1 cellular context compared by ENCODE assay signal in the genomic region with DNA sequence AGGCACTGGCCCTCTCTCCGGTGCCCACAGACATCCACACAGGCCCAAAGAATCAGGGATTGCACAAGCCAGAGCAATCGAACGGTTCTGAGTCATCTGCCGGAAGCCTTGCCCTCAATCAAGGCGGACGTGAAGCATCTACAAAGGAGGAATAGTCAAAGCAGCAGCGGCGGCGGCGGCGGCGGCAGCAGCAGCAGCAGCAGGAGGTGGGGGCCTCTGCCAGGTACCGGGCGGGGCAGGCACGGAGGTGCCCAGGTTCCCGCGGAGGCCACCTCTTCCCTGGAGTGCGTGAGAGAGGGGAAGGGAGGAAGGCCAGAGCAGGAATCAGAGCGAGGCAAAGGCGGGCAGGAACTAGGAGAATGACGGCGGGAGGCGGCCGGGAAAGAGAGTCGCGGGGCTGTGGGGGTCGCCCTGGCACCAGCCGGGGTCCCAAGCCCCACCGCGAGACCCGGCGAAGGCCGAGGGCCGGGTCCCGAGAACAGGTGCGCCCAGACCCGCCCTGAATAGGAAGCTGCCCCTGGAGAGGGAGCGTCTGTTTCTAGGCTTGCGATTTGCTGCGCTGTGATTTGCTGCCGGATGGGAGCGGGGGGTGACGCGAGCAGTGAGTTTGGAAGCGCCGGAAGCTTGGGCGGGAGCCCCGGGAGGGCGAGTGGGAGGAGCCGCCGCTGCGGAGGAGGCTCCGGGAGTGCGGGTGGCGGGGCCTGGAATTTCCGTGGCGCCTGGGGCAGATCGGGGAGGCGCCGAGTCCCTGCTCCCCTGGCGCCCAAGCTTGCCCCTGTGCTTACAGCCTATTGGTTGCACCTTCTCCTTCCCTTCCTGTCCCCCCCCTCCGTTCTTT.
TF ChIP-seq lines count a peak whose summit lies in the region.

A gene with protein sequence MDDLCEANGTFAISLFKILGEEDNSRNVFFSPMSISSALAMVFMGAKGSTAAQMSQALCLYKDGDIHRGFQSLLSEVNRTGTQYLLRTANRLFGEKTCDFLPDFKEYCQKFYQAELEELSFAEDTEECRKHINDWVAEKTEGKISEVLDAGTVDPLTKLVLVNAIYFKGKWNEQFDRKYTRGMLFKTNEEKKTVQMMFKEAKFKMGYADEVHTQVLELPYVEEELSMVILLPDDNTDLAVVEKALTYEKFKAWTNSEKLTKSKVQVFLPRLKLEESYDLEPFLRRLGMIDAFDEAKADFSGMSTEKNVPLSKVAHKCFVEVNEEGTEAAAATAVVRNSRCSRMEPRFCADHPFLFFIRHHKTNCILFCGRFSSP (plus strand): TSS at position 117 of the 838 bp plus-strand sequence. CDS start 8,228 bp downstream, outside the sequence.

TF ChIP-seq in HepG2, 621 proteins besides CTCF, POLR2A, EP300 and RAD21 (continued from another document and continues in another):
- TF ChIP-seq, protein P1, sequence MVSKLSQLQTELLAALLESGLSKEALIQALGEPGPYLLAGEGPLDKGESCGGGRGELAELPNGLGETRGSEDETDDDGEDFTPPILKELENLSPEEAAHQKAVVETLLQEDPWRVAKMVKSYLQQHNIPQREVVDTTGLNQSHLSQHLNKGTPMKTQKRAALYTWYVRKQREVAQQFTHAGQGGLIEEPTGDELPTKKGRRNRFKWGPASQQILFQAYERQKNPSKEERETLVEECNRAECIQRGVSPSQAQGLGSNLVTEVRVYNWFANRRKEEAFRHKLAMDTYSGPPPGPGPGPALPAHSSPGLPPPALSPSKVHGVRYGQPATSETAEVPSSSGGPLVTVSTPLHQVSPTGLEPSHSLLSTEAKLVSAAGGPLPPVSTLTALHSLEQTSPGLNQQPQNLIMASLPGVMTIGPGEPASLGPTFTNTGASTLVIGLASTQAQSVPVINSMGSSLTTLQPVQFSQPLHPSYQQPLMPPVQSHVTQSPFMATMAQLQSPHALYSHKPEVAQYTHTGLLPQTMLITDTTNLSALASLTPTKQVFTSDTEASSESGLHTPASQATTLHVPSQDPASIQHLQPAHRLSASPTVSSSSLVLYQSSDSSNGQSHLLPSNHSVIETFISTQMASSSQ (IDR thresholded peaks at IDR 0.05; ENCODE audit: low read depth), result no peak
- TF ChIP-seq, protein P1 (CRISPR knock-in tag; IDR thresholded peaks at IDR 0.05; ENCODE audit: borderline replicate concordance), result no peak; the same call in 1 of the 2 replicates
- TF ChIP-seq THYN1 (CRISPR knock-in tag; IDR thresholded peaks at IDR 0.05; ENCODE audit: borderline replicate concordance, low read depth) (no peak), ZNF747 (CRISPR knock-in tag; IDR thresholded peaks at IDR 0.05; ENCODE audit: borderline replicate concordance) (no peak), ZNF12 (CRISPR knock-in tag; IDR thresholded peaks at IDR 0.05) (no peak), BCL6 (CRISPR knock-in tag; IDR thresholded peaks at IDR 0.05) (0 out of 2 replicates have a peak, but pooled peaks have one; percentile 9), NKX3-1 (CRISPR knock-in tag; IDR thresholded peaks at IDR 0.05) (no peak), ZNF619 (CRISPR knock-in tag; IDR thresholded peaks at IDR 0.05) (no peak), NPAS2 (CRISPR knock-in tag; IDR thresholded peaks at IDR 0.05; ENCODE audit: borderline replicate concordance) (no peak), ZNF777 (CRISPR knock-in tag; IDR thresholded peaks at IDR 0.05) (no peak; the same call in 1 of the 2 replicates), YEATS4 (CRISPR knock-in tag; IDR thresholded peaks at IDR 0.05; ENCODE audit: borderline replicate concordance) (peak; percentile 51; the same call in 1 of the 2 replicates), RNF2 (conservative IDR thresholded peaks at IDR 0.05; ENCODE audit: low read depth) (no peak), KLF15 (CRISPR knock-in tag; IDR thresholded peaks at IDR 0.05; ENCODE audit: borderline replicate concordance) (no peak), EEA1 (CRISPR knock-in tag; IDR thresholded peaks at IDR 0.05; ENCODE audit: borderline replicate concordance) (peak; percentile 23; the same call in 1 of the 2 replicates), NFYB (CRISPR knock-in tag; IDR thresholded peaks at IDR 0.05) (peak; percentile 73), ZNF343 (CRISPR knock-in tag; IDR thresholded peaks at IDR 0.05) (0 out of 2 replicates have a peak, but pooled peaks have one; percentile 60), RBFOX2 (IDR thresholded peaks at IDR 0.05; ENCODE audit: low read depth, low read length) (peak; percentile 89), FOXK2 (IDR thresholded peaks at IDR 0.05) (no peak), SMARCE1 (IDR thresholded peaks at IDR 0.05; ENCODE audit: borderline replicate concordance) (no peak), ZNF569 (CRISPR knock-in tag; IDR thresholded peaks at IDR 0.05; ENCODE audit: borderline replicate concordance) (no peak), ZBTB20 (CRISPR knock-in tag; IDR thresholded peaks at IDR 0.05; ENCODE audit: borderline replicate concordance, low read depth) (no peak), STAT5B (CRISPR knock-in tag; IDR thresholded peaks at IDR 0.05) (no peak), ZSCAN25 (CRISPR knock-in tag; IDR thresholded peaks at IDR 0.05) (no peak)
- TF ChIP-seq, protein P2, sequence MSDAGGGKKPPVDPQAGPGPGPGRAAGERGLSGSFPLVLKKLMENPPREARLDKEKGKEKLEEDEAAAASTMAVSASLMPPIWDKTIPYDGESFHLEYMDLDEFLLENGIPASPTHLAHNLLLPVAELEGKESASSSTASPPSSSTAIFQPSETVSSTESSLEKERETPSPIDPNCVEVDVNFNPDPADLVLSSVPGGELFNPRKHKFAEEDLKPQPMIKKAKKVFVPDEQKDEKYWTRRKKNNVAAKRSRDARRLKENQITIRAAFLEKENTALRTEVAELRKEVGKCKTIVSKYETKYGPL (CRISPR knock-in tag; IDR thresholded peaks at IDR 0.05), result no peak
- TF ChIP-seq, protein P3, sequence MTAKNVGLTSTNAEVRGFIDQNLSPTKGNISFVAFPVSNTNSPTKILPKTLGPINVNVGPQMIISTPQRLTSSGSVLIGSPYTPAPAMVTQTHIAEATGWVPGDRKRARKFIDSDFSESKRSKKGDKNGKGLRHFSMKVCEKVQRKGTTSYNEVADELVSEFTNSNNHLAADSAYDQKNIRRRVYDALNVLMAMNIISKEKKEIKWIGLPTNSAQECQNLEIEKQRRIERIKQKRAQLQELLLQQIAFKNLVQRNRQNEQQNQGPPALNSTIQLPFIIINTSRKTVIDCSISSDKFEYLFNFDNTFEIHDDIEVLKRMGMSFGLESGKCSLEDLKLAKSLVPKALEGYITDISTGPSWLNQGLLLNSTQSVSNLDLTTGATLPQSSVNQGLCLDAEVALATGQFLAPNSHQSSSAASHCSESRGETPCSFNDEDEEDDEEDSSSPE (CRISPR knock-in tag; IDR thresholded peaks at IDR 0.05), result peak; percentile 25; the same call in 1 of the 2 replicates
- TF ChIP-seq, protein P4, sequence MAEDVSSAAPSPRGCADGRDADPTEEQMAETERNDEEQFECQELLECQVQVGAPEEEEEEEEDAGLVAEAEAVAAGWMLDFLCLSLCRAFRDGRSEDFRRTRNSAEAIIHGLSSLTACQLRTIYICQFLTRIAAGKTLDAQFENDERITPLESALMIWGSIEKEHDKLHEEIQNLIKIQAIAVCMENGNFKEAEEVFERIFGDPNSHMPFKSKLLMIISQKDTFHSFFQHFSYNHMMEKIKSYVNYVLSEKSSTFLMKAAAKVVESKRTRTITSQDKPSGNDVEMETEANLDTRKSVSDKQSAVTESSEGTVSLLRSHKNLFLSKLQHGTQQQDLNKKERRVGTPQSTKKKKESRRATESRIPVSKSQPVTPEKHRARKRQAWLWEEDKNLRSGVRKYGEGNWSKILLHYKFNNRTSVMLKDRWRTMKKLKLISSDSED (CRISPR knock-in tag; IDR thresholded peaks at IDR 0.05), result no peak
- TF ChIP-seq, protein P5, sequence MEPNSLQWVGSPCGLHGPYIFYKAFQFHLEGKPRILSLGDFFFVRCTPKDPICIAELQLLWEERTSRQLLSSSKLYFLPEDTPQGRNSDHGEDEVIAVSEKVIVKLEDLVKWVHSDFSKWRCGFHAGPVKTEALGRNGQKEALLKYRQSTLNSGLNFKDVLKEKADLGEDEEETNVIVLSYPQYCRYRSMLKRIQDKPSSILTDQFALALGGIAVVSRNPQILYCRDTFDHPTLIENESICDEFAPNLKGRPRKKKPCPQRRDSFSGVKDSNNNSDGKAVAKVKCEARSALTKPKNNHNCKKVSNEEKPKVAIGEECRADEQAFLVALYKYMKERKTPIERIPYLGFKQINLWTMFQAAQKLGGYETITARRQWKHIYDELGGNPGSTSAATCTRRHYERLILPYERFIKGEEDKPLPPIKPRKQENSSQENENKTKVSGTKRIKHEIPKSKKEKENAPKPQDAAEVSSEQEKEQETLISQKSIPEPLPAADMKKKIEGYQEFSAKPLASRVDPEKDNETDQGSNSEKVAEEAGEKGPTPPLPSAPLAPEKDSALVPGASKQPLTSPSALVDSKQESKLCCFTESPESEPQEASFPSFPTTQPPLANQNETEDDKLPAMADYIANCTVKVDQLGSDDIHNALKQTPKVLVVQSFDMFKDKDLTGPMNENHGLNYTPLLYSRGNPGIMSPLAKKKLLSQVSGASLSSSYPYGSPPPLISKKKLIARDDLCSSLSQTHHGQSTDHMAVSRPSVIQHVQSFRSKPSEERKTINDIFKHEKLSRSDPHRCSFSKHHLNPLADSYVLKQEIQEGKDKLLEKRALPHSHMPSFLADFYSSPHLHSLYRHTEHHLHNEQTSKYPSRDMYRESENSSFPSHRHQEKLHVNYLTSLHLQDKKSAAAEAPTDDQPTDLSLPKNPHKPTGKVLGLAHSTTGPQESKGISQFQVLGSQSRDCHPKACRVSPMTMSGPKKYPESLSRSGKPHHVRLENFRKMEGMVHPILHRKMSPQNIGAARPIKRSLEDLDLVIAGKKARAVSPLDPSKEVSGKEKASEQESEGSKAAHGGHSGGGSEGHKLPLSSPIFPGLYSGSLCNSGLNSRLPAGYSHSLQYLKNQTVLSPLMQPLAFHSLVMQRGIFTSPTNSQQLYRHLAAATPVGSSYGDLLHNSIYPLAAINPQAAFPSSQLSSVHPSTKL (CRISPR knock-in tag; IDR thresholded peaks at IDR 0.05), result peak; percentile 49
- TF ChIP-seq, protein P6, sequence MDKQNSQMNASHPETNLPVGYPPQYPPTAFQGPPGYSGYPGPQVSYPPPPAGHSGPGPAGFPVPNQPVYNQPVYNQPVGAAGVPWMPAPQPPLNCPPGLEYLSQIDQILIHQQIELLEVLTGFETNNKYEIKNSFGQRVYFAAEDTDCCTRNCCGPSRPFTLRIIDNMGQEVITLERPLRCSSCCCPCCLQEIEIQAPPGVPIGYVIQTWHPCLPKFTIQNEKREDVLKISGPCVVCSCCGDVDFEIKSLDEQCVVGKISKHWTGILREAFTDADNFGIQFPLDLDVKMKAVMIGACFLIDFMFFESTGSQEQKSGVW (CRISPR knock-in tag; IDR thresholded peaks at IDR 0.05; ENCODE audit: borderline replicate concordance), result no peak
- TF ChIP-seq, protein P7, sequence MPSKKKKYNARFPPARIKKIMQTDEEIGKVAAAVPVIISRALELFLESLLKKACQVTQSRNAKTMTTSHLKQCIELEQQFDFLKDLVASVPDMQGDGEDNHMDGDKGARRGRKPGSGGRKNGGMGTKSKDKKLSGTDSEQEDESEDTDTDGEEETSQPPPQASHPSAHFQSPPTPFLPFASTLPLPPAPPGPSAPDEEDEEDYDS (CRISPR knock-in tag; IDR thresholded peaks at IDR 0.05), result no peak
- TF ChIP-seq, protein P8, sequence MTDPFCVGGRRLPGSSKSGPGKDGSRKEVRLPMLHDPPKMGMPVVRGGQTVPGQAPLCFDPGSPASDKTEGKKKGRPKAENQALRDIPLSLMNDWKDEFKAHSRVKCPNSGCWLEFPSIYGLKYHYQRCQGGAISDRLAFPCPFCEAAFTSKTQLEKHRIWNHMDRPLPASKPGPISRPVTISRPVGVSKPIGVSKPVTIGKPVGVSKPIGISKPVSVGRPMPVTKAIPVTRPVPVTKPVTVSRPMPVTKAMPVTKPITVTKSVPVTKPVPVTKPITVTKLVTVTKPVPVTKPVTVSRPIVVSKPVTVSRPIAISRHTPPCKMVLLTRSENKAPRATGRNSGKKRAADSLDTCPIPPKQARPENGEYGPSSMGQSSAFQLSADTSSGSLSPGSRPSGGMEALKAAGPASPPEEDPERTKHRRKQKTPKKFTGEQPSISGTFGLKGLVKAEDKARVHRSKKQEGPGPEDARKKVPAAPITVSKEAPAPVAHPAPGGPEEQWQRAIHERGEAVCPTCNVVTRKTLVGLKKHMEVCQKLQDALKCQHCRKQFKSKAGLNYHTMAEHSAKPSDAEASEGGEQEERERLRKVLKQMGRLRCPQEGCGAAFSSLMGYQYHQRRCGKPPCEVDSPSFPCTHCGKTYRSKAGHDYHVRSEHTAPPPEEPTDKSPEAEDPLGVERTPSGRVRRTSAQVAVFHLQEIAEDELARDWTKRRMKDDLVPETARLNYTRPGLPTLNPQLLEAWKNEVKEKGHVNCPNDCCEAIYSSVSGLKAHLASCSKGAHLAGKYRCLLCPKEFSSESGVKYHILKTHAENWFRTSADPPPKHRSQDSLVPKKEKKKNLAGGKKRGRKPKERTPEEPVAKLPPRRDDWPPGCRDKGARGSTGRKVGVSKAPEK (CRISPR knock-in tag; IDR thresholded peaks at IDR 0.05; ENCODE audit: borderline replicate concordance), result 0 out of 2 replicates have a peak, but pooled peaks have one; percentile 28
- TF ChIP-seq, protein P9, sequence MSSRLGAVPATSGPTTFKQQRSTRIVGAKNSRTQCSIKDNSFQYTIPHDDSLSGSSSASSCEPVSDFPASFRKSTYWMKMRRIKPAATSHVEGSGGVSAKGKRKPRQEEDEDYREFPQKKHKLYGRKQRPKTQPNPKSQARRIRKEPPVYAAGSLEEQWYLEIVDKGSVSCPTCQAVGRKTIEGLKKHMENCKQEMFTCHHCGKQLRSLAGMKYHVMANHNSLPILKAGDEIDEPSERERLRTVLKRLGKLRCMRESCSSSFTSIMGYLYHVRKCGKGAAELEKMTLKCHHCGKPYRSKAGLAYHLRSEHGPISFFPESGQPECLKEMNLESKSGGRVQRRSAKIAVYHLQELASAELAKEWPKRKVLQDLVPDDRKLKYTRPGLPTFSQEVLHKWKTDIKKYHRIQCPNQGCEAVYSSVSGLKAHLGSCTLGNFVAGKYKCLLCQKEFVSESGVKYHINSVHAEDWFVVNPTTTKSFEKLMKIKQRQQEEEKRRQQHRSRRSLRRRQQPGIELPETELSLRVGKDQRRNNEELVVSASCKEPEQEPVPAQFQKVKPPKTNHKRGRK (CRISPR knock-in tag; IDR thresholded peaks at IDR 0.05), result no peak
- TF ChIP-seq, protein P10, sequence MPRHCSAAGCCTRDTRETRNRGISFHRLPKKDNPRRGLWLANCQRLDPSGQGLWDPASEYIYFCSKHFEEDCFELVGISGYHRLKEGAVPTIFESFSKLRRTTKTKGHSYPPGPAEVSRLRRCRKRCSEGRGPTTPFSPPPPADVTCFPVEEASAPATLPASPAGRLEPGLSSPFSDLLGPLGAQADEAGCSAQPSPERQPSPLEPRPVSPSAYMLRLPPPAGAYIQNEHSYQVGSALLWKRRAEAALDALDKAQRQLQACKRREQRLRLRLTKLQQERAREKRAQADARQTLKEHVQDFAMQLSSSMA (CRISPR knock-in tag; IDR thresholded peaks at IDR 0.05), result 0 out of 2 replicates have a peak, but pooled peaks have one; percentile 54
